28 cellular contexts compared by ENCODE assay signal in the genomic region with DNA sequence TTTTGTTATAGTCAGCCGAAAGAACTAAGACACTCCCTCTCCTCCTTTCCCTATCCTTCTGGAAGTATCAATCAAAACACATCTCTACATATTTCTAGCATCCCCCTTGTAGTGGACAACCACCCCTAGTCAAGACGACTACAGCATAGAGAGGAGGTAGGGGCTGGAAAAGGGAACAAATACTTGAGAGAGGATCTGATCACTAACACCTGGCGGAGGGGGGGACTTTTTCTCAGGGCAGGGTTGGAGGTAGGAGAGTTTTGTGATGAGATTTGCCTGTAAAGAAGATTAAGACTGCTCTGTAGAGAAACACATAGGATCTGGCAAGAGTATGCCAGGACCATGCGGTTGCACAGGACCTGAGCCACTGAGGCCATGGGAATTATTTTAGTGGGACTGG.
"Had no signal": no experiment of that assay in that cellular context is flagged by ENCODE, and none has a peak within 500 bp of the region (broad histone marks: within the 10 kb centered on the region; RNA-seq: fewer than 3 reads in every experiment).

No MANE protein-coding gene starts in this region.

- H3K9me3 ChIP-seq: adrenal gland, body of pancreas, esophagus muscularis mucosa, gastrocnemius medialis had no signal

- H3K4me3 ChIP-seq: adrenal gland, body of pancreas, esophagus muscularis mucosa, gastrocnemius medialis, heart right ventricle had no signal

- FAIRE-seq: colon had no signal

- H3K36me3 Mint-ChIP-seq: activated naive CD4-positive, alpha-beta T cell treated with anti-CD3 and anti-CD28 coated beads, Interleukin-2, amount 50 U/mL, for 24 hours; activated naive CD8-positive, alpha-beta T cell treated with anti-CD3 and anti-CD28 coated beads for 36 hours; T-cell had no signal

- H3K4me1 ChIP-seq: adrenal gland, body of pancreas, esophagus muscularis mucosa, gastrocnemius medialis had no signal

- H3K27ac ChIP-seq: adrenal gland, body of pancreas, esophagus muscularis mucosa, foreskin keratinocyte, gastrocnemius medialis, heart right ventricle, WERI-Rb-1 had no signal

- H3K27me3 ChIP-seq: body of pancreas, foreskin keratinocyte, gastrocnemius medialis had no signal

- H3K27ac Mint-ChIP-seq: activated B cell treated with CpG ODN at 0.5 μM for 24 hours; activated CD4-positive, alpha-beta memory T cell treated with anti-CD3 and anti-CD28 coated beads, Interleukin-2, amount 10 ng/mL, durations not matched to agents 7 days and 5 days; activated naive CD4-positive, alpha-beta T cell treated with anti-CD3 and anti-CD28 coated beads for 36 hours; activated naive CD4-positive, alpha-beta T cell treated with anti-CD3 and anti-CD28 coated beads, Interleukin-2, amount 50 U/mL, for 24 hours; activated naive CD8-positive, alpha-beta T cell treated with anti-CD3 and anti-CD28 coated beads for 36 hours; activated naive CD8-positive, alpha-beta T cell treated with anti-CD3 and anti-CD28 coated beads, Interleukin-2, amount 50 U/mL, for 24 hours; activated T-helper 17 cell treated with anti-CD3 and anti-CD28 coated beads, Interleukin-2, amount 50 U/mL, for 72 hours; T-cell; T-helper 1 cell treated with Interleukin-12 subunit alpha and Interleukin-12 subunit beta and Interleukin-4 antibody, amounts not matched to agents 30 μg/mL and 1 μg/mL, for 36 hours had no signal

- DNase-seq: activated B cell treated with CpG ODN at 0.5 μM for 24 hours; activated CD4-positive, alpha-beta memory T cell treated with anti-CD3 and anti-CD28 coated beads, Interleukin-2, amount 10 ng/mL, durations not matched to agents 7 days and 5 days; activated CD4-positive, alpha-beta T cell treated with anti-CD3 and anti-CD28 coated beads for 48 hours; activated effector memory CD4-positive, alpha-beta T cell treated with Interleukin-2 at 50 U/mL for 16 hours; activated naive CD4-positive, alpha-beta T cell treated with anti-CD3 and anti-CD28 coated beads for 36 hours; activated naive CD8-positive, alpha-beta T cell treated with anti-CD3 and anti-CD28 coated beads for 36 hours; activated naive CD8-positive, alpha-beta T cell treated with anti-CD3 and anti-CD28 coated beads, Interleukin-2, amount 50 U/mL, for 24 hours; activated T-cell treated with anti-CD3 and anti-CD28 coated beads, Interleukin-2, amount 50 U/mL, for 4 hours; adrenal gland; amygdala; aorta; body of pancreas; caudate nucleus; cortex of kidney; effector CD8-positive, alpha-beta T cell; erythroblast; foreskin keratinocyte; gastrocnemius medialis; heart right ventricle; SW 1271; T-cell; T-helper 9 cell; WERI-Rb-1 had no signal

- H3K27me3 Mint-ChIP-seq: activated naive CD4-positive, alpha-beta T cell treated with anti-CD3 and anti-CD28 coated beads, Interleukin-2, amount 50 U/mL, for 24 hours; activated naive CD8-positive, alpha-beta T cell treated with anti-CD3 and anti-CD28 coated beads for 36 hours; activated naive CD8-positive, alpha-beta T cell treated with anti-CD3 and anti-CD28 coated beads, Interleukin-2, amount 50 U/mL, for 24 hours had no signal

- H3K36me3 ChIP-seq: adrenal gland, esophagus muscularis mucosa, gastrocnemius medialis, heart right ventricle, WERI-Rb-1 had no signal

- H3K9me3 Mint-ChIP-seq: activated CD4-positive, alpha-beta memory T cell treated with anti-CD3 and anti-CD28 coated beads, Interleukin-2, amount 10 ng/mL, durations not matched to agents 7 days and 5 days; activated naive CD4-positive, alpha-beta T cell treated with anti-CD3 and anti-CD28 coated beads for 36 hours; activated naive CD4-positive, alpha-beta T cell treated with anti-CD3 and anti-CD28 coated beads, Interleukin-2, amount 50 U/mL, for 24 hours; activated naive CD8-positive, alpha-beta T cell treated with anti-CD3 and anti-CD28 coated beads for 36 hours; activated naive CD8-positive, alpha-beta T cell treated with anti-CD3 and anti-CD28 coated beads, Interleukin-2, amount 50 U/mL, for 24 hours; activated T-cell treated with anti-CD3 and anti-CD28 coated beads, Interleukin-2, amount 50 U/mL, for 4 hours; activated T-helper 17 cell treated with anti-CD3 and anti-CD28 coated beads, Interleukin-2, amount 50 U/mL, for 72 hours had no signal

- H3K4me3 Mint-ChIP-seq: activated B cell treated with CpG ODN at 0.5 μM for 24 hours; activated CD4-positive, alpha-beta memory T cell treated with anti-CD3 and anti-CD28 coated beads, Interleukin-2, amount 10 ng/mL, durations not matched to agents 7 days and 5 days; activated naive CD4-positive, alpha-beta T cell treated with anti-CD3 and anti-CD28 coated beads for 36 hours; activated naive CD4-positive, alpha-beta T cell treated with anti-CD3 and anti-CD28 coated beads, Interleukin-2, amount 50 U/mL, for 24 hours; activated naive CD8-positive, alpha-beta T cell treated with anti-CD3 and anti-CD28 coated beads for 36 hours; activated naive CD8-positive, alpha-beta T cell treated with anti-CD3 and anti-CD28 coated beads, Interleukin-2, amount 50 U/mL, for 24 hours; activated T-cell treated with anti-CD3 and anti-CD28 coated beads, Interleukin-2, amount 50 U/mL, for 4 hours; activated T-helper 17 cell treated with anti-CD3 and anti-CD28 coated beads, Interleukin-2, amount 50 U/mL, for 72 hours; T-cell; T-helper 1 cell treated with Interleukin-12 subunit alpha and Interleukin-12 subunit beta and Interleukin-4 antibody, amounts not matched to agents 30 μg/mL and 1 μg/mL, for 36 hours had no signal
